Comparison of ENCODE assay signal across 15 cellular contexts in the genomic region with DNA sequence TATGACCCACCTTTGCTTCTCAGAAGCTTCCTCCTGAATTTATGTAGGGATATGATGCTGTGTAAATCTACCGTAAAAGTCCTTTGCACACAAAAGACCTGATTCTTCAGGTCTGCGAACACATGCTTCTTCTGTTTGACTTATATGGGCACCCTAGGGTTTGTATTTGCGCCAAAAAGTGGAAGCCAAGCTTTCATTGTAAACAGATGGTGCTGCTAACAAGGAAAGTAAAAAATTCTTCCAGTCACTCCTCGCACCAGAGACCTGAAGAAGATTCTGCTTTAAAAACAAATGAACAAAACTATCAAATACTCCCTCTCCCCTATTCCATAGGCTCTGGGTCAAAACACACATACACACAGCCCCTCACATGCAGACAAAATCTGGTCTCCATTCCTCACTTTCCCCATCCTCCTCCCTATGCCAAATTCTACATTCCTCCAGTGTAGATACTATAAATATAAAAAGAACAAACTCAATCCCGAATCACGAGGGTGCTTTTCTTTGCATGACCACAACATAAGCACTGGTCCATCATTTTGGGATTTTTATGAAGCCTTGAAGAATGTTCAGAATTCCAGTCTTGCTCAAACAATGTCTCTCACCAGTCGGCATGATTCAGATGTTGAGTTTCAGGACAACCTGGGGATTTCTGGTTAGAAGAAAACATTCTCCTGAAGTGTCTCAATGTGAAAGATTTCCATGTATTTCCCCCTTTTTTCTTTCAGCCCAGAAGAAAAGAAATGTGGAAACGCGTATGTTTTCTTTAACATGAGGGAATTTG.
A peak's percentile ranks its signal among the peaks of the same experiment; 100 is the strongest.
DNase-seq lines count a peak whose midpoint lies in the region; TF ChIP-seq lines count a peak whose summit lies in the region.
"Had no signal": no experiment of that assay in that cellular context is flagged by ENCODE, and none has a peak within 500 bp of the region (broad histone marks: within the 10 kb centered on the region; RNA-seq: fewer than 3 reads in every experiment).

No MANE protein-coding gene starts in this region.

- no peaks in the 10 kb centered on the region for H3K9me3 ChIP-seq in SJSA1 (replicated peaks)
- H3K9me3 ChIP-seq in trophoblast cell (ENCODE audit: insufficient read depth, low read depth, low read length) = no peaks in the 10 kb centered on the region
- H3K9me3 ChIP-seq in tibial artery = no peaks in the 10 kb centered on the region
- H3K9me3 ChIP-seq: heart right ventricle, upper lobe of right lung had no signal

- H3K14ac ChIP-seq in trophoblast cell (ENCODE audit: low read length) = no peak overlapping the region

- WGBS in trophoblast cell (ENCODE audit: extremely low coverage, insufficient coverage, insufficient read length) = no CpG with 5 or more reads among the region's 9 CpGs

- no peak overlapping the region for H2AFZ ChIP-seq in trophoblast cell (ENCODE audit: insufficient read depth, low read length, poor library complexity)

- H4K12ac ChIP-seq in trophoblast cell (ENCODE audit: low read depth, low read length) = no peak overlapping the region

- intact Hi-C loops in tibial artery (cut with DNase I; ENCODE audit: low total_unique reads) = no loop called here

- H3K36me3 ChIP-seq in SJSA1 (no peaks in the 10 kb centered on the region), trophoblast cell (ENCODE audit: control insufficient read depth in 1 of 2, insufficient read depth in 2 of 2, low read length in 2 of 2) (no peaks in the 10 kb centered on the region), tibial artery (no peaks in the 10 kb centered on the region)
- H3K36me3 ChIP-seq: heart right ventricle, upper lobe of right lung had no signal

- H3K9ac ChIP-seq in trophoblast cell (ENCODE audit: low read length) = no peak overlapping the region

- H3K27me3 ChIP-seq in SJSA1 (replicated peaks) (no peaks in the 10 kb centered on the region), trophoblast cell (ENCODE audit: insufficient read depth, low read length) (no peaks in the 10 kb centered on the region), tibial artery (no peaks in the 10 kb centered on the region)
- H3K27me3 ChIP-seq: heart right ventricle, upper lobe of right lung had no signal

- H2BK5ac ChIP-seq in trophoblast cell (ENCODE audit: low read depth, low read length, poor library complexity) = peak overlapping the region; percentile 26

- H3K4me1 ChIP-seq in SJSA1 (replicated peaks) = peaks cover 45% of the 10 kb centered on the region
- H3K4me1 ChIP-seq in trophoblast cell (ENCODE audit: control insufficient read depth in 1 of 2, insufficient read depth in 2 of 2, low read length in 2 of 2) = peaks cover 2 to 20% of the 10 kb centered on the region in 2 experiments
- H3K4me1 ChIP-seq in tibial artery = peaks cover 0 to 35% (median 23%) of the 10 kb centered on the region in 4 donors
- H3K4me1 ChIP-seq: upper lobe of right lung had no signal

- H3K27ac ChIP-seq in SJSA1 (peak overlapping the region; percentile 91), trophoblast cell (ENCODE audit: low read depth, low read length) (peak overlapping the region; percentile 44), tibial artery (peak overlapping the region in 1 of 2 donors; percentile 5)
- H3K27ac ChIP-seq: SK-N-MC, upper lobe of right lung had no signal

- H2AK5ac ChIP-seq in trophoblast cell (ENCODE audit: low read length) = no peak overlapping the region

- H3K79me1 ChIP-seq in trophoblast cell (ENCODE audit: low read length) = peaks cover 12% of the 10 kb centered on the region

- in situ Hi-C loops in G401 (cut with HindIII; ENCODE audit: low sequenced_read_pairs) = no loop called here
- in situ Hi-C loops in GM13977 (cut with MboI; ENCODE audit: low pct_unique_long_range_greater_than_20kb, low sequenced_read_pairs, unreplicated experiment) = no loop called here

- peak overlapping the region; percentile 91 for H2BK12ac ChIP-seq in trophoblast cell (ENCODE audit: low read length)

- H3K79me2 ChIP-seq in trophoblast cell (ENCODE audit: control insufficient read depth, insufficient read depth, low read length, poor library complexity) = no peaks in the 10 kb centered on the region

- H3K4me3 ChIP-seq in SJSA1 (no peak overlapping the region), fibroblast of mammary gland (ENCODE audit: control insufficient read depth, low read depth, low read length) (no peak overlapping the region), trophoblast cell (ENCODE audit: low read depth, low read length) (no peak overlapping the region), tibial artery (no peak overlapping the region)
- H3K4me3 ChIP-seq: heart right ventricle, SK-N-MC, upper lobe of right lung had no signal

- no peak overlapping the region for H3K4me2 ChIP-seq in trophoblast cell (ENCODE audit: low read length)

- DNase-seq in G401 (ENCODE audit: low spot score) (peak; percentile 80), SJSA1 (ENCODE audit: low read depth in 1 of 2, low spot score in 2 of 2) (peak; percentile 68 to 93), fibroblast of mammary gland (ENCODE audit: low read depth) (peak; percentile 79), trophoblast cell (peak; percentile 58 to 88), GM13977 (ENCODE audit: low spot score) (no peak), GDM1 (lab: John Stamatoyannopoulos, UW) (no peak), tibial artery (no peak), DMS 273 (lab: John Stamatoyannopoulos, UW; ENCODE audit: unreplicated experiment) (no peak)
- DNase-seq: activated CD8-positive, alpha-beta T cell treated with anti-CD3 and anti-CD28 coated beads, Interleukin-2, amount 10 ng/mL, durations not matched to agents 7 days and 5 days; heart right ventricle; NCI-H1105 treated with DMSO at 0.1 percent for 48 hours; NCI-H345; stimulated activated CD4-positive, alpha-beta T cell treated with anti-CD3 and anti-CD28 coated beads, Interleukin-4, amount 100 ng/mL, for 1 hour; upper lobe of right lung had no signal

- no peak overlapping the region for H3K18ac ChIP-seq in trophoblast cell (ENCODE audit: low read length)

- TF ChIP-seq CTCF in fibroblast of mammary gland (conservative IDR thresholded peaks at IDR 0.05; ENCODE audit: control insufficient read depth, insufficient read depth, low read depth, low read length) (no peak), GM13977 (IDR thresholded peaks at IDR 0.05; ENCODE audit: extremely low read depth, insufficient read depth, missing control alignments) (no peak), tibial artery (IDR thresholded peaks at IDR 0.05) (no peak)

- peak overlapping the region; percentile 39 for H4K91ac ChIP-seq in trophoblast cell (ENCODE audit: low read depth, low read length)

- H3K4ac ChIP-seq in trophoblast cell (ENCODE audit: low read depth, low read length) = no peak overlapping the region

- no peak overlapping the region for H3K23ac ChIP-seq in trophoblast cell (ENCODE audit: low read length)

- H4K8ac ChIP-seq in trophoblast cell (ENCODE audit: low read depth, low read length) = no peak overlapping the region

- peak overlapping the region; percentile 83 for H2BK120ac ChIP-seq in trophoblast cell (ENCODE audit: insufficient read depth, low read length, poor library complexity)

Comparison
In these comparisons a context has a peak if more than half of its experiments do, and no peak if none do; other contexts are left out.
1. DNase-seq: peak in G401 (single experiment), SJSA1 (2 of 2), fibroblast of mammary gland (single experiment) and trophoblast cell (2 of 2); none in GM13977 (single experiment), GDM1 (single experiment), tibial artery (0 of 2) and DMS 273 (single experiment).